ENCODE assay signal across 16 cellular contexts in the genomic region with DNA sequence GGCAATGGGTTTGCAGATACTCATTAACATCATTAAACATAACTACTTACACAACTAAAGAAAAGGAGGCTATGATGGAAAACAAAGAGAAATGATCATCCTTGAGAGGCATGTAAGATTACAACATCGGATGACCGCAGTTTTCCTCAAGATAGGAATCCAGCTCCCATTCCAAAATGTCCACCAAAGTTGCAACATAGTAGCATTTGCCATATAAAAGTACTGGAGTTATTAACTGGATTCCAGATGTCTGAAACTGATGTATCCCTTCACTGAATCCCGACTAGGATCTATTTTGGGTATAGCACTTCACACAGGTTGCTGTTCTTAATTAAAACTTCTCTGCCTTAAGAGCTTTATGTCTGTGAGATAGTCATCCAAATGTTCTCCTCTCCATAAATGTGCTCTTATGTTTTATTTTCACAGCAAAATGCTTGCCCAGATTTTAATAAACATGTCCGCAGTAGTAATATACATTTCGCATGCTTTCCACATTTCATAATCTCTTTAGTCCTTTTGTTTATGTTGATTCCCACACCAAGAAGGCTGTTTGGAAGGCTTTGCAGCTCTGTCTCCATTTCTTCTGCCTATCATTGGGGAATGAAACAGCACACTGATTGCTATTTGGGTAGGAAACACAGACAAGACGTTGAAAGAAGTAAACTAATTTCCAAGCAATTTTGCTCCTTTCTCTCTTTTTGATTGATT.
DNase-seq lines count a peak whose midpoint lies in the region; ATAC-seq, FAIRE-seq and TF ChIP-seq lines count a peak whose summit lies in the region.
"Had no signal": no experiment of that assay in that cellular context is flagged by ENCODE, and none has a peak within 500 bp of the region (broad histone marks: within the 10 kb centered on the region; RNA-seq: fewer than 3 reads in every experiment).

No MANE protein-coding gene starts in this region.

- 27% methylated on average over 6 of the region's 6 CpGs for WGBS in smooth muscle cell (ENCODE audit: low lambda C conversion rate)

- H3K27me3 ChIP-seq in smooth muscle cell (ENCODE audit: low read depth), result no peaks in the 10 kb centered on the region
- H3K27me3 ChIP-seq: SJSA1 had no signal

- H3K27ac ChIP-seq in smooth muscle cell (ENCODE audit: low read depth), result peak overlapping the region; percentile 85
- H3K27ac ChIP-seq: parathyroid adenoma, SJSA1 had no signal

- no peak overlapping the region for H2AFZ ChIP-seq in smooth muscle cell (ENCODE audit: low read depth)
- H2AFZ ChIP-seq: parathyroid adenoma had no signal

- no peaks in the 10 kb centered on the region for H3K9me3 ChIP-seq in smooth muscle cell (replicated peaks; ENCODE audit: low read depth)
- H3K9me3 ChIP-seq: SJSA1 had no signal

- DNase-seq in amniotic stem cell (lab: John Stamatoyannopoulos, UW) (peak; percentile 52), left cardiac atrium (no peak), smooth muscle cell (lab: John Stamatoyannopoulos, UW; ENCODE audit: unreplicated experiment) (no peak), Kasumi-1 (lab: John Stamatoyannopoulos, UW) (no peak)
- no peak for DNase-seq in stimulated activated naive CD8-positive, alpha-beta T cell treated with anti-CD3 and anti-CD28 coated beads, Interleukin-15, Interleukin-2, amounts not matched to agents 100 U/mL and 50 U/mL, for 24 hours
- DNase-seq: activated CD4-positive, alpha-beta T cell treated with anti-CD3 and anti-CD28 coated beads for 48 hours; activated T-cell treated with anti-CD3 and anti-CD28 coated beads, Interleukin-2, amount 50 U/mL, for 1 hour; cerebellar nuclear complex; hypothalamus; NCI-H1694 treated with DMSO at 0.1 percent for 48 hours; substantia nigra had no signal

- H3K4me1 ChIP-seq in smooth muscle cell (ENCODE audit: low read depth), result peaks cover 8% of the 10 kb centered on the region
- H3K4me1 ChIP-seq: parathyroid adenoma had no signal

- peaks cover 17% of the 10 kb centered on the region for H3F3A ChIP-seq in smooth muscle cell (ENCODE audit: low read depth)

- no peaks in the 10 kb centered on the region for H3K36me3 ChIP-seq in smooth muscle cell (ENCODE audit: low read depth)
- H3K36me3 ChIP-seq: SJSA1 had no signal

- H3K4me3 ChIP-seq in smooth muscle cell, result no peak overlapping the region
- H3K4me3 ChIP-seq: SJSA1 had no signal

- ATAC-seq in left cardiac atrium (peak; percentile 63 to 66), GM21786 (IDR thresholded peaks at IDR 0.05; ENCODE audit: unreplicated experiment) (no peak), GM18867 (IDR thresholded peaks at IDR 0.05; ENCODE audit: unreplicated experiment) (no peak)
- no peak for ATAC-seq in stimulated activated naive CD8-positive, alpha-beta T cell treated with anti-CD3 and anti-CD28 coated beads, Interleukin-15, Interleukin-2, amounts not matched to agents 100 U/mL and 50 U/mL, for 24 hours

- no peak for TF ChIP-seq CTCF in smooth muscle cell (IDR thresholded peaks at IDR 0.05; ENCODE audit: borderline replicate concordance, insufficient read depth, poor library complexity, severe bottlenecking)

- no peaks in the 10 kb centered on the region for H3K79me2 ChIP-seq in smooth muscle cell (ENCODE audit: low read depth)
- H3K79me2 ChIP-seq: parathyroid adenoma had no signal

- H3K4me2 ChIP-seq in smooth muscle cell, result peak overlapping the region; percentile 38

- intact Hi-C loops in left cardiac atrium (cut with DNase I), result no loop called here

- H4K20me1 ChIP-seq in smooth muscle cell (ENCODE audit: low read depth), result no peaks in the 10 kb centered on the region

- H3K9ac ChIP-seq in smooth muscle cell (ENCODE audit: low read depth), result peak overlapping the region; percentile 30
- H3K9ac ChIP-seq: parathyroid adenoma had no signal

- FAIRE-seq in G401.6 (lab: Jason Lieb, UNC), result peak; percentile 70

Comparison
In these comparisons a context has a peak if more than half of its experiments do, and no peak if none do; other contexts are left out.
1. ATAC-seq: peak in left cardiac atrium (2 of 2); none in stimulated activated naive CD8-positive, alpha-beta T cell treated with anti-CD3 and anti-CD28 coated beads, Interleukin-15, Interleukin-2, amounts not matched to agents 100 U/mL and 50 U/mL, for 24 hours (single experiment), GM21786 (single experiment) and GM18867 (single experiment).